In the genomic region with DNA sequence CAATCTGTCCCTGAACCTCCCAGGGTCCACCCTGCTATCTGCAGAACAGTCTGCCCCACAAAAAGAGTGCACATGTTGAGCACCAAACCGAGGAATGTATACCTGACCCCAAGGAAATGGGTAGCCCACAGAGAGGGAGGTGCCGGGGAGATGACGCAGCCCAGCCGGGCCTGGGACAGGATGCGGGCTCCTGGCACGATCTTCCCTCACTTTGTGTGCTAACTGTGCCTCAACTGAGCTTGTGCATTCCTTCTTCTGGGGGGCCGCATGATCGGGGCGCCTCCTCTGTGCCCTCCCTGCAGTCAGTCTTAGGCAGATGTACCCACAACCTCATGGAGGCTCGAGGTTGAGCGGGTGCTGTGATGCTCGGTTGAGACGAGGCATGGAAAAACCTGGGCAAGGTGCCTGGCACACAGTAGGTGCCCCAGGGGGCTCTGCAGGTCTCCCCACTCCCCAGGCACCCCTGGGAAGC, we compare ENCODE assay signal across 2 cellular contexts.
TF ChIP-seq lines count a peak whose summit lies in the region.

No MANE protein-coding gene starts in this region.

TF ChIP-seq in SK-N-SH, 30 proteins besides CTCF, POLR2A, EP300 and RAD21 (continued from another document):
- TF ChIP-seq, protein P1, sequence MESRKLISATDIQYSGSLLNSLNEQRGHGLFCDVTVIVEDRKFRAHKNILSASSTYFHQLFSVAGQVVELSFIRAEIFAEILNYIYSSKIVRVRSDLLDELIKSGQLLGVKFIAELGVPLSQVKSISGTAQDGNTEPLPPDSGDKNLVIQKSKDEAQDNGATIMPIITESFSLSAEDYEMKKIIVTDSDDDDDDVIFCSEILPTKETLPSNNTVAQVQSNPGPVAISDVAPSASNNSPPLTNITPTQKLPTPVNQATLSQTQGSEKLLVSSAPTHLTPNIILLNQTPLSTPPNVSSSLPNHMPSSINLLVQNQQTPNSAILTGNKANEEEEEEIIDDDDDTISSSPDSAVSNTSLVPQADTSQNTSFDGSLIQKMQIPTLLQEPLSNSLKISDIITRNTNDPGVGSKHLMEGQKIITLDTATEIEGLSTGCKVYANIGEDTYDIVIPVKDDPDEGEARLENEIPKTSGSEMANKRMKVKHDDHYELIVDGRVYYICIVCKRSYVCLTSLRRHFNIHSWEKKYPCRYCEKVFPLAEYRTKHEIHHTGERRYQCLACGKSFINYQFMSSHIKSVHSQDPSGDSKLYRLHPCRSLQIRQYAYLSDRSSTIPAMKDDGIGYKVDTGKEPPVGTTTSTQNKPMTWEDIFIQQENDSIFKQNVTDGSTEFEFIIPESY (IDR thresholded peaks at IDR 0.05; ENCODE audit: borderline replicate concordance, low read depth): no peak
- TF ChIP-seq GABPA (IDR thresholded peaks at IDR 0.05; ENCODE audit: low read depth) (no peak), GATA2 (CRISPR knock-in tag; IDR thresholded peaks at IDR 0.05) (no peak), FOSL2 (IDR thresholded peaks at IDR 0.05; ENCODE audit: borderline replicate concordance, low read depth) (no peak)

TF ChIP-seq in SK-N-SH treated with all-trans-retinoic acid at 6 μM for 48 hours, 23 proteins besides CTCF, POLR2A, EP300 and RAD21 (continued from another document):
- TF ChIP-seq, protein P2, sequence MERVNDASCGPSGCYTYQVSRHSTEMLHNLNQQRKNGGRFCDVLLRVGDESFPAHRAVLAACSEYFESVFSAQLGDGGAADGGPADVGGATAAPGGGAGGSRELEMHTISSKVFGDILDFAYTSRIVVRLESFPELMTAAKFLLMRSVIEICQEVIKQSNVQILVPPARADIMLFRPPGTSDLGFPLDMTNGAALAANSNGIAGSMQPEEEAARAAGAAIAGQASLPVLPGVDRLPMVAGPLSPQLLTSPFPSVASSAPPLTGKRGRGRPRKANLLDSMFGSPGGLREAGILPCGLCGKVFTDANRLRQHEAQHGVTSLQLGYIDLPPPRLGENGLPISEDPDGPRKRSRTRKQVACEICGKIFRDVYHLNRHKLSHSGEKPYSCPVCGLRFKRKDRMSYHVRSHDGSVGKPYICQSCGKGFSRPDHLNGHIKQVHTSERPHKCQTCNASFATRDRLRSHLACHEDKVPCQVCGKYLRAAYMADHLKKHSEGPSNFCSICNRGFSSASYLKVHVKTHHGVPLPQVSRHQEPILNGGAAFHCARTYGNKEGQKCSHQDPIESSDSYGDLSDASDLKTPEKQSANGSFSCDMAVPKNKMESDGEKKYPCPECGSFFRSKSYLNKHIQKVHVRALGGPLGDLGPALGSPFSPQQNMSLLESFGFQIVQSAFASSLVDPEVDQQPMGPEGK (CRISPR knock-in tag; IDR thresholded peaks at IDR 0.05; ENCODE audit: borderline replicate concordance): no peak
- no peak for TF ChIP-seq CREB5 (CRISPR knock-in tag; IDR thresholded peaks at IDR 0.05; ENCODE audit: low read depth)
- TF ChIP-seq OSR1 (CRISPR knock-in tag; IDR thresholded peaks at IDR 0.05): no peak
- TF ChIP-seq GLIS3 (CRISPR knock-in tag; IDR thresholded peaks at IDR 0.05): no peak
- TF ChIP-seq SNAI2 (CRISPR knock-in tag; IDR thresholded peaks at IDR 0.05): no peak
- TF ChIP-seq ZNF8 (CRISPR knock-in tag; IDR thresholded peaks at IDR 0.05): no peak
- TF ChIP-seq TSHZ2 (CRISPR knock-in tag; IDR thresholded peaks at IDR 0.05): no peak
- TF ChIP-seq ESRRG (CRISPR knock-in tag; IDR thresholded peaks at IDR 0.05): no peak
- no peak for TF ChIP-seq PPARA (CRISPR knock-in tag; IDR thresholded peaks at IDR 0.05; ENCODE audit: borderline replicate concordance)
- TF ChIP-seq CSDC2 (CRISPR knock-in tag; IDR thresholded peaks at IDR 0.05): no peak
TF ChIP-seq in SK-N-SH treated with all-trans-retinoic acid at 6 μM for 48 hours: peak in this region for 0.
